ENCODE assay signal across 9 cellular contexts in the genomic region with DNA sequence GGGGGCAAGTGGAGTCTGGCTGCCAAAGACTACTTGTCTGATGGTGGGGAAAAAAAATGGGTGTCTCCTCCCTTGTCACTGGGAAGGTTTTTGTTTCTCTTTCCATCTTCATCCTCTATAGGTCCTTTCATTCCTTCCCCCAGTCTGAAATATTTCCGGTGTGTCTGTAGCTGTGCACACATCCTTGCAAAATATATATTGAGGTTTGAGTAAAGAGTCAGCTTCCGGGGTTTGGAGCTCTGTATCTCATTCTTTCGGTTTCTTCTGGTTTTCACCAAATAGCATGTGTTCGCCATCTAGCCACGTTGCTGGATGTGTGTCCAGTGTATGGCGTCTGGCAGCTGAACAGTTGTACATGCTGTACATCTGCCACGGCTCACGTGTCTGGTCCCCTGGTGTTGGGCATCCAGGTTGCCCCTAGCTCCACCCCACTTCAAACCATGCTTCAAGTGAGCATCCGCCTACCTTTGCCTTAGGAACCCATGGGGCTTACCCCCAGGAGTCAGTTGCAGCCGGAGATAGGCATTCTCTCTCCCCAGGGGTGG.
DNase-seq lines count a peak whose midpoint lies in the region; ATAC-seq and TF ChIP-seq lines count a peak whose summit lies in the region.
"Had no signal": no experiment of that assay in that cellular context is flagged by ENCODE, and none has a peak within 500 bp of the region (broad histone marks: within the 10 kb centered on the region; RNA-seq: fewer than 3 reads in every experiment).

No MANE protein-coding gene starts in this region.

- peaks cover 55% of the 10 kb centered on the region for H3K4me1 Mint-ChIP-seq in activated naive CD4-positive, alpha-beta T cell treated with anti-CD3 and anti-CD28 coated beads, Interleukin-2, amount 10 ng/mL, durations not matched to agents 7 days and 5 days

- peak overlapping the region; percentile 68 for H3K4me3 Mint-ChIP-seq in activated naive CD4-positive, alpha-beta T cell treated with anti-CD3 and anti-CD28 coated beads, Interleukin-2, amount 10 ng/mL, durations not matched to agents 7 days and 5 days

- peak overlapping the region; percentile 96 for H3K27ac Mint-ChIP-seq in activated naive CD4-positive, alpha-beta T cell treated with anti-CD3 and anti-CD28 coated beads, Interleukin-2, amount 10 ng/mL, durations not matched to agents 7 days and 5 days

- peaks cover 4% of the 10 kb centered on the region for H3K36me3 Mint-ChIP-seq in activated naive CD4-positive, alpha-beta T cell treated with anti-CD3 and anti-CD28 coated beads, Interleukin-2, amount 10 ng/mL, durations not matched to agents 7 days and 5 days

- no peak for TF ChIP-seq CTCF in Peyer's patch (IDR thresholded peaks at IDR 0.05)

- peak; percentile 55 for ATAC-seq in GM18511 (IDR thresholded peaks at IDR 0.05; ENCODE audit: unreplicated experiment)
- ATAC-seq in HG02798 (IDR thresholded peaks at IDR 0.05; ENCODE audit: poor library complexity, unreplicated experiment), result peak; percentile 46

- DNase-seq in Peyer's patch (peak in 2 of 3 donors; percentile 72 to 78), NCI-H2107 treated with DMSO at 0.1 percent for 48 hours (lab: John Stamatoyannopoulos, UW; ENCODE audit: unreplicated experiment) (no peak), putamen (ENCODE audit: low spot score) (no peak), T1000 (lab: John Stamatoyannopoulos, UW) (no peak)
- DNase-seq in activated naive CD4-positive, alpha-beta T cell treated with anti-CD3 and anti-CD28 coated beads, Interleukin-2, amount 10 ng/mL, durations not matched to agents 7 days and 5 days, result peak; percentile 68
- DNase-seq in stimulated activated CD4-positive, alpha-beta T cell treated with anti-CD3 and anti-CD28 coated beads, Interleukin-2, amount 100 ng/mL, for 24 hours, result peak; percentile 59 to 60

- CTCF ChIA-PET in activated naive CD4-positive, alpha-beta T cell treated with anti-CD3 and anti-CD28 coated beads, Interleukin-2, amount 10 ng/mL, durations not matched to agents 7 days and 5 days (lab: Charles Lee), result interaction anchor here (0.6 to 2.0 kb wide), 5 partner anchors 10 to 926 kb away, joined by 3 to 8 read pairs (median 4); no protein-coding TSS in a partner anchor

- H3K27me3 ChIP-seq in Peyer's patch, result no peaks in the 10 kb centered on the region

- H3K27ac ChIP-seq in Peyer's patch, result peak overlapping the region; percentile 61 to 86 (median 78)
- H3K27ac ChIP-seq: parathyroid adenoma had no signal

- TF ChIP-seq POLR2A in Peyer's patch (IDR thresholded peaks at IDR 0.05), result no peak

- peaks cover 0 to 32% (median 15%) of the 10 kb centered on the region in 4 donors for H3K4me1 ChIP-seq in Peyer's patch
- H3K4me1 ChIP-seq: parathyroid adenoma had no signal

- H3K4me3 ChIP-seq in Peyer's patch, result peak overlapping the region in 3 of 4 donors; percentile 3 to 38 (median 6)

- no peaks in the 10 kb centered on the region for H3K9me3 ChIP-seq in Peyer's patch

- peaks cover 0 to 5% (median 0%) of the 10 kb centered on the region in 3 donors for H3K36me3 ChIP-seq in Peyer's patch

- H3K27me3 Mint-ChIP-seq in activated naive CD4-positive, alpha-beta T cell treated with anti-CD3 and anti-CD28 coated beads, Interleukin-2, amount 10 ng/mL, durations not matched to agents 7 days and 5 days, result no peaks in the 10 kb centered on the region

- no peaks in the 10 kb centered on the region for H3K9me3 Mint-ChIP-seq in activated naive CD4-positive, alpha-beta T cell treated with anti-CD3 and anti-CD28 coated beads, Interleukin-2, amount 10 ng/mL, durations not matched to agents 7 days and 5 days

Comparison
In these comparisons a context has a peak if more than half of its experiments do, and no peak if none do; other contexts are left out.
1. DNase-seq: peak in Peyer's patch (2 of 3), activated naive CD4-positive, alpha-beta T cell treated with anti-CD3 and anti-CD28 coated beads, Interleukin-2, amount 10 ng/mL, durations not matched to agents 7 days and 5 days (single experiment) and stimulated activated CD4-positive, alpha-beta T cell treated with anti-CD3 and anti-CD28 coated beads, Interleukin-2, amount 100 ng/mL, for 24 hours (2 of 2); none in NCI-H2107 treated with DMSO at 0.1 percent for 48 hours (single experiment), putamen (single experiment) and T1000 (single experiment).